Comparison of ENCODE assay signal across 13 cellular contexts in the genomic region with DNA sequence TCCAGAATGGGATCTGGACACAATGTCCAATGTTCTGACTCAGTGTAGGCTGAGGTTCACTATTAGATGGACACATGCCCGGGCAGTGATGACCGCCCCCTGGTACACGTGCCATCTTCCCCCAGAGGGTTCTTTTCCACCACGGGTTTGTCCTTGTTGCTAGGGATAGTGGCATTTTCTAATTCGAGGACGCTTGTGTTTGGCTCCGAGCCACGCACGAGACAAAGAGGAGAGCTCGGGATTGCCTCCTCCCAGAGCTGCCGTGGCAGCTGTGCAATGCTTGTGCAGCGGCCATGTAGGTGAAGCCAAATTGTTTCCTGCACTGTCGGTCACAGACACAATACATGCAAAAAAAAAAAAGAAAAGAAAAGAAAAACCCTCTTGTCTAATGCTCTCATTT.
"Had no signal": no experiment of that assay in that cellular context is flagged by ENCODE, and none has a peak within 500 bp of the region (broad histone marks: within the 10 kb centered on the region; RNA-seq: fewer than 3 reads in every experiment).

No MANE protein-coding gene starts in this region.

- DNase-seq: activated CD4-positive, alpha-beta T cell treated with anti-CD3 and anti-CD28 coated beads for 4 hours; activated CD8-positive, alpha-beta T cell treated with anti-CD3 and anti-CD28 coated beads for 36 hours; activated effector memory CD4-positive, alpha-beta T cell treated with anti-CD3 and anti-CD28 coated beads, Interleukin-2, amount 50 U/mL, for 16 hours; activated T-cell treated with anti-CD3 and anti-CD28 coated beads, Interleukin-2, amount 50 U/mL, for 48 hours; adrenal gland; naive thymus-derived CD4-positive, alpha-beta T cell had no signal

- H3K27ac ChIP-seq: adrenal gland, hepatocyte, tibial nerve, vagina had no signal

- ATAC-seq: activated CD8-positive, alpha-beta T cell treated with anti-CD3 and anti-CD28 coated beads for 36 hours; esophagus mucosa; left lobe of liver; naive thymus-derived CD4-positive, alpha-beta T cell; stimulated activated memory B cell treated with anti-CD40 and anti-IgM and Interleukin-4, amounts not matched to agents 10 μg/mL and 1 μg/mL and 100 μg/mL, for 72 hours; WTC11 had no signal
